Comparison of ENCODE assay signal across 2 cellular contexts in genomic region chrX:154398668-154399526, GRCh38.
TF ChIP-seq lines count a peak whose summit lies in the region.

No MANE protein-coding gene starts in this region.

TF ChIP-seq in A549, 52 proteins besides CTCF, POLR2A, EP300 and RAD21:
- TF ChIP-seq ZFP36 (IDR thresholded peaks at IDR 0.05; ENCODE audit: borderline replicate concordance, partially characterized antibody) (no peak), TP53 (CRISPR knock-in tag; IDR thresholded peaks at IDR 0.05) (peak; percentile 69; the same call in 1 of the 2 replicates), FOSB (CRISPR knock-in tag; IDR thresholded peaks at IDR 0.05) (0 out of 2 replicates have a peak, but pooled peaks have one; percentile 30), MAX (IDR thresholded peaks at IDR 0.05) (peak; percentile 96), MYC (IDR thresholded peaks at IDR 0.05; ENCODE audit: borderline replicate concordance, low read length) (peak; percentile 96; the same call in 1 of the 2 replicates), USF2 (IDR thresholded peaks at IDR 0.05) (0 out of 2 replicates have a peak, but pooled peaks have one; percentile 7), EHF (CRISPR knock-in tag; IDR thresholded peaks at IDR 0.05) (no peak), BHLHE40 (IDR thresholded peaks at IDR 0.05; ENCODE audit: low read depth, low read length) (0 out of 2 replicates have a peak, but pooled peaks have one; percentile 6), HOXA7 (CRISPR knock-in tag; IDR thresholded peaks at IDR 0.05) (no peak), TFCP2L1 (CRISPR knock-in tag; IDR thresholded peaks at IDR 0.05) (peak; percentile 49; the same call in 1 of the 2 replicates), E2F6 (IDR thresholded peaks at IDR 0.05; ENCODE audit: borderline replicate concordance, low read depth) (peak; percentile 51; the same call in 1 of the 2 replicates)
TF ChIP-seq in A549: peak in this region for 8.

TF ChIP-seq in SK-N-SH, 30 proteins besides CTCF, POLR2A, EP300 and RAD21:
- peak; percentile 37; the same call in 1 of the 2 replicates for TF ChIP-seq SMC3 (IDR thresholded peaks at IDR 0.05; ENCODE audit: low read depth, low read length)
- peak; percentile 47; the same call in 1 of the 2 replicates for TF ChIP-seq USF1 (IDR thresholded peaks at IDR 0.05; ENCODE audit: borderline replicate concordance, low read depth)
- TF ChIP-seq POLR2AphosphoS5 (IDR thresholded peaks at IDR 0.05; ENCODE audit: low read depth, low read length): no peak
- peak; percentile 93 for TF ChIP-seq MAX (IDR thresholded peaks at IDR 0.05; ENCODE audit: low read depth)
- no peak for TF ChIP-seq RFX5 (IDR thresholded peaks at IDR 0.05; ENCODE audit: low read length)
- TF ChIP-seq MXI1 (IDR thresholded peaks at IDR 0.05; ENCODE audit: low read depth, low read length): peak; percentile 96
